8 cellular contexts compared by ENCODE assay signal in the genomic region with DNA sequence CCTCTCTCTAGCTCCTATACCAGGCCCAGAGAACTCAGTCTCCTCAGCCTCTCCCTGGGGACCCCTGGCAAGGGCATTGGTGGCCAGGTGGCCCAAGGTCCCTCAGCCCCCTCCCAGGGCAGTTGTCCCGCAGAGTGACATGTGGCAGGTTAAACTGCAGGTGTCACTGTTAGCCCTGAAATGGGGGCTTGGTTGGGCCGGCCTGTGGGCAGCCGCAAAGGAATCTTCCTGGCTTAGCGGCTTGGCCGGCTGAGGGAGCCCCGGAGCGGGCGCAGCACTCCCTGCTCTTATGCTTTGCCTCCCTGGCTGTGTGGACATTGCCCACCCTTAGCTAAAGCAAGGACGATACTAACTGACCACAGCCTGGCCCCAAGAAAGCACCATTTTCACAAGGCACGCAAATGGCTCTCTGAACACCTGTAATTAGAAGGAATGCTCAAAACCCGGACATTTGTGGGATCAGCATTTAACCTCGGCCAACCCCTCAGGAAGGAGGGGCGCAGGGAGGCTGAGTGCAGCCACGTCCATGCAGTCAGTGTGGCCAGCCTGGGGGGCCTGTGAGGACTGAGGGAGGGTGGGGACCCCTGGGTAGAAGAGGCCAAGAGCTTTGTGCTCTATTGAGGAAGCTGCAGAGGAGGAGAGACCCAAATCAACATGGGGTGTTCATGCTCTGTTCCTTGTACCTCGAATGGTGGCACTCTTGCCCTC.
A peak's percentile ranks its signal among the peaks of the same experiment; 100 is the strongest.
DNase-seq lines count a peak whose midpoint lies in the region; ATAC-seq and TF ChIP-seq lines count a peak whose summit lies in the region.

No MANE protein-coding gene starts in this region.

- TF ChIP-seq CTCF in LNCaP clone FGC (IDR thresholded peaks at IDR 0.05; ENCODE audit: control insufficient read depth, extremely low read depth, insufficient read depth) = peak; percentile 94
- peak; percentile 44 for TF ChIP-seq CTCF in parathyroid adenoma (IDR thresholded peaks at IDR 0.05)
- no peak for TF ChIP-seq CTCF in omental fat pad (IDR thresholded peaks at IDR 0.05)

- no peaks in the 10 kb centered on the region for H3K4me1 ChIP-seq in parathyroid adenoma

- no peak overlapping the region for H3K4me2 ChIP-seq in parathyroid adenoma (ENCODE audit: low read length)

- no peak overlapping the region for H3K9ac ChIP-seq in parathyroid adenoma

- no peaks in the 10 kb centered on the region for H3K79me2 ChIP-seq in parathyroid adenoma

- peak overlapping the region; percentile 36 for H2AFZ ChIP-seq in parathyroid adenoma

- peak; percentile 49 for DNase-seq in G401 (ENCODE audit: low spot score)
- DNase-seq in LNCaP clone FGC (ENCODE audit: low read depth) = no peak
- peak; percentile 78 for DNase-seq in SW480 (ENCODE audit: low spot score)
- DNase-seq in middle frontal gyrus (ENCODE audit: extremely low spot score, low spot score) = no peak
- DNase-seq in omental fat pad (ENCODE audit: low spot score) = no peak

- no peak overlapping the region for H3K27ac ChIP-seq in parathyroid adenoma

- no peaks in the 10 kb centered on the region for H3K27me3 ChIP-seq in parathyroid adenoma (ENCODE audit: control insufficient read depth, insufficient read depth, low read length)

- H3K4me3 ChIP-seq in LNCaP clone FGC (ENCODE audit: low read depth, low read length) = no peak overlapping the region
- H3K4me3 ChIP-seq in parathyroid adenoma (ENCODE audit: low read depth, low read length) = no peak overlapping the region

- H3K36me3 ChIP-seq in parathyroid adenoma (ENCODE audit: control insufficient read depth, insufficient read depth, low read length) = no peaks in the 10 kb centered on the region

- peak; percentile 87 for ATAC-seq in GM21390 (IDR thresholded peaks at IDR 0.05; ENCODE audit: unreplicated experiment)
- peak; percentile 55 for ATAC-seq in esophagus mucosa
- no peak for ATAC-seq in omental fat pad (ENCODE audit: low FRiP score)

- in situ Hi-C loops in G401 (cut with HindIII; ENCODE audit: low sequenced_read_pairs) = no loop called here

- no peaks in the 10 kb centered on the region for H3K9me3 ChIP-seq in parathyroid adenoma (ENCODE audit: control insufficient read depth, low read length)

Comparison
In these comparisons a context has a peak if more than half of its experiments do, and no peak if none do; other contexts are left out.
1. DNase-seq: peak in G401 (single experiment) and SW480 (single experiment); none in LNCaP clone FGC (single experiment), middle frontal gyrus (single experiment) and omental fat pad (single experiment).
2. CTCF ChIP-seq: peak in LNCaP clone FGC (single experiment) and parathyroid adenoma (single experiment); none in omental fat pad (0 of 3).